Comparison of ENCODE assay signal across 14 cellular contexts in genomic region chr10:113644185-113645120, GRCh38. TPM values are rescaled to one million over a fixed set of nuclear protein-coding genes. Genes with fewer than 3 reads are reported as not detected.
DNase-seq lines count a peak whose midpoint lies in the region; ATAC-seq, FAIRE-seq and TF ChIP-seq lines count a peak whose summit lies in the region.
"Had no signal": no experiment of that assay in that cellular context is flagged by ENCODE, and none has a peak within 500 bp of the region (broad histone marks: within the 10 kb centered on the region; RNA-seq: fewer than 3 reads in every experiment).

No MANE protein-coding gene starts in this region.

- H3K79me2 ChIP-seq in endothelial cell of umbilical vein (ENCODE audit: control insufficient read depth, insufficient read depth, low read length) (no peaks in the 10 kb centered on the region), mesendoderm (ENCODE audit: control insufficient read depth, insufficient read depth, low read length) (no peaks in the 10 kb centered on the region)

- CTCF ChIA-PET in endothelial cell of umbilical vein (lab: Charles Lee), result no interaction called here

- no peak overlapping the region for H2AK5ac ChIP-seq in mesendoderm (ENCODE audit: low read length)

- H3K4me3 ChIP-seq in endothelial cell of umbilical vein (replicated peaks in 1 of 3; ENCODE audit: insufficient read depth in 1 of 3, low read depth in 1 of 3, low read length in 3 of 3) (no peak overlapping the region), mesendoderm (ENCODE audit: low read length) (no peak overlapping the region), ascending aorta (no peak overlapping the region)
- H3K4me3 ChIP-seq: cardiac muscle cell, lower lobe of right lung had no signal

- H3K27me3 Mint-ChIP-seq in activated T-cell treated with anti-CD3 and anti-CD28 coated beads, Interleukin-2, amount 50 U/mL, for 4 hours (ENCODE audit: low read depth), result peaks cover 22% of the 10 kb centered on the region

- dilution Hi-C loops in endothelial cell of umbilical vein (cut with MboI; ENCODE audit: extremely low pct_ligation_motif_present, low sequenced_read_pairs), result no loop called here

- WGBS in mesendoderm (ENCODE audit: extremely low coverage, insufficient coverage, low lambda C conversion rate), result no CpG with 5 or more reads among the region's 7 CpGs

- no peaks in the 10 kb centered on the region for H4K20me1 ChIP-seq in endothelial cell of umbilical vein (replicated peaks; ENCODE audit: control insufficient read depth, extremely low read depth, insufficient read depth, low read length)

- intact Hi-C loops in endothelial cell of umbilical vein (cut with micrococcal nuclease), result no loop called here
- intact Hi-C loops in ascending aorta (cut with DNase I), result no loop called here

- H3K4me1 ChIP-seq in endothelial cell of umbilical vein (ENCODE audit: control insufficient read depth, extremely low read depth, insufficient read depth, low read length) (no peaks in the 10 kb centered on the region), mesendoderm (ENCODE audit: control insufficient read depth, low read depth, low read length) (no peaks in the 10 kb centered on the region), ascending aorta (peaks cover 0 to 8% of the 10 kb centered on the region in 2 donors)

- DNase-seq in ACHN, result peak; percentile 13
- peak; percentile 46 for DNase-seq in NCI-H1048 (lab: John Stamatoyannopoulos, UW)
- DNase-seq in endothelial cell of umbilical vein (ENCODE audit: low read depth, low spot score), result peak; percentile 87
- peak; percentile 50 for DNase-seq in mesendoderm
- DNase-seq in ascending aorta (ENCODE audit: low spot score in 2 of 2), result no peak
- DNase-seq in activated T-cell treated with anti-CD3 and anti-CD28 coated beads, Interleukin-2, amount 50 U/mL, for 4 hours, result no peak
- no peak for DNase-seq in activated CD4-positive, alpha-beta T cell treated with anti-CD3 and anti-CD28 coated beads, Interleukin-2, amount 50 U/mL, for 4 hours
- DNase-seq: AML-193, lower lobe of right lung, NCI-H446 treated with DMSO at 0.1 percent for 48 hours, retina had no signal

- POLR2A ChIA-PET in endothelial cell of umbilical vein (lab: Charles Lee), result no interaction called here

- no peak overlapping the region for H3K4ac ChIP-seq in mesendoderm (ENCODE audit: low read depth, low read length)

- FAIRE-seq in endothelial cell of umbilical vein (lab: Jason Lieb, UNC), result no peak

- no peak for TF ChIP-seq POLR2A in endothelial cell of umbilical vein (IDR thresholded peaks at IDR 0.05; ENCODE audit: low read depth, low read length)

- H3K9ac ChIP-seq in endothelial cell of umbilical vein (replicated peaks; ENCODE audit: extremely low read depth, insufficient read depth, low read length) (no peak overlapping the region), mesendoderm (ENCODE audit: low read length) (no peak overlapping the region)

- H4K8ac ChIP-seq in mesendoderm (ENCODE audit: low read depth, low read length), result no peak overlapping the region

- H3K9me3 Mint-ChIP-seq in activated T-cell treated with anti-CD3 and anti-CD28 coated beads, Interleukin-2, amount 50 U/mL, for 4 hours, result no peaks in the 10 kb centered on the region

- no TSS peak for BruUV-seq in endothelial cell of umbilical vein (replicated peaks; lab: Mats Ljungman, UMichigan)

- H3K36me3 ChIP-seq in endothelial cell of umbilical vein (ENCODE audit: control insufficient read depth in 2 of 2, extremely low read depth in 1 of 2, insufficient read depth in 2 of 2, low read length in 2 of 2) (no peaks in the 10 kb centered on the region), mesendoderm (ENCODE audit: control insufficient read depth, insufficient read depth, low read length) (no peaks in the 10 kb centered on the region), ascending aorta (no peaks in the 10 kb centered on the region)
- H3K36me3 ChIP-seq: cardiac muscle cell, lower lobe of right lung had no signal

- H2BK120ac ChIP-seq in mesendoderm (ENCODE audit: low read depth, low read length), result no peak overlapping the region

- H3K9me3 ChIP-seq in endothelial cell of umbilical vein (replicated peaks; ENCODE audit: control insufficient read depth, insufficient read depth, low read length), result no peaks in the 10 kb centered on the region
- no peaks in the 10 kb centered on the region for H3K9me3 ChIP-seq in ascending aorta
- H3K9me3 ChIP-seq: lower lobe of right lung had no signal

- H4K5ac ChIP-seq in mesendoderm (ENCODE audit: low read length), result no peak overlapping the region

- H2BK15ac ChIP-seq in mesendoderm (replicated peaks; ENCODE audit: low read depth), result no peak overlapping the region

- H2BK5ac ChIP-seq in mesendoderm (ENCODE audit: low read length), result no peak overlapping the region

- no peak for TF ChIP-seq CTCF in endothelial cell of umbilical vein (IDR thresholded peaks at IDR 0.05; ENCODE audit: extremely low read depth in 1 of 2, insufficient read depth in 1 of 2, low read depth in 1 of 2, low read length in 2 of 2)
- no peak for TF ChIP-seq CTCF in ascending aorta (IDR thresholded peaks at IDR 0.05)

- in situ Hi-C loops in ACHN (cut with HindIII; ENCODE audit: low pct_ligation_motif_present, low pct_unique_long_range_greater_than_20kb, low sequenced_read_pairs), result no loop called here

- H3K27me3 ChIP-seq in endothelial cell of umbilical vein (ENCODE audit: control insufficient read depth in 2 of 2, insufficient read depth in 2 of 2, low read length in 2 of 2), result peaks cover 3 to 9% of the 10 kb centered on the region in 2 experiments
- H3K27me3 ChIP-seq in mesendoderm (ENCODE audit: insufficient read depth, low read length, poor library complexity), result no peaks in the 10 kb centered on the region
- H3K27me3 ChIP-seq in ascending aorta, result no peaks in the 10 kb centered on the region
- H3K27me3 ChIP-seq: cardiac muscle cell had no signal

- H3K4me1 Mint-ChIP-seq in activated T-cell treated with anti-CD3 and anti-CD28 coated beads, Interleukin-2, amount 50 U/mL, for 4 hours (ENCODE audit: low read depth), result no peaks in the 10 kb centered on the region

- no peak overlapping the region for H2AFZ ChIP-seq in endothelial cell of umbilical vein (ENCODE audit: low read depth, low read length)

- H3K36me3 Mint-ChIP-seq in activated T-cell treated with anti-CD3 and anti-CD28 coated beads, Interleukin-2, amount 50 U/mL, for 4 hours (ENCODE audit: insufficient read depth), result no peaks in the 10 kb centered on the region

- H3K23ac ChIP-seq in mesendoderm (ENCODE audit: low read length), result no peak overlapping the region

- H3K18ac ChIP-seq in mesendoderm (ENCODE audit: low read length), result no peak overlapping the region

- no peak for ATAC-seq in HG03354 (IDR thresholded peaks at IDR 0.05; ENCODE audit: poor library complexity, severe bottlenecking, unreplicated experiment)
- no peak for ATAC-seq in activated T-cell treated with anti-CD3 and anti-CD28 coated beads, Interleukin-2, amount 50 U/mL, for 4 hours

- H3K4me3 Mint-ChIP-seq in activated T-cell treated with anti-CD3 and anti-CD28 coated beads, Interleukin-2, amount 50 U/mL, for 4 hours, result no peak overlapping the region

- H3K56ac ChIP-seq in mesendoderm (ENCODE audit: low read length), result no peak overlapping the region

- H3K27ac ChIP-seq in endothelial cell of umbilical vein (ENCODE audit: insufficient read depth, low read depth, low read length), result no peak overlapping the region
- H3K27ac ChIP-seq in mesendoderm (ENCODE audit: low read depth, low read length), result no peak overlapping the region
- no peak overlapping the region for H3K27ac ChIP-seq in ascending aorta
- H3K27ac ChIP-seq: cardiac muscle cell, lower lobe of right lung had no signal

- no peaks in the 10 kb centered on the region for H3K79me1 ChIP-seq in mesendoderm (ENCODE audit: low read length)

- no peaks in the 10 kb centered on the region for H3K9me1 ChIP-seq in endothelial cell of umbilical vein (replicated peaks; ENCODE audit: control insufficient read depth, extremely low read depth, insufficient read depth, low read length)

- H3K4me2 ChIP-seq in endothelial cell of umbilical vein (ENCODE audit: insufficient read depth, low read length), result no peak overlapping the region
- H3K4me2 ChIP-seq in mesendoderm (ENCODE audit: low read length), result no peak overlapping the region

TF ChIP-seq in endothelial cell of umbilical vein, 7 proteins besides CTCF, POLR2A, EP300 and RAD21 (continues in another document):
- TF ChIP-seq MYC (IDR thresholded peaks at IDR 0.05; ENCODE audit: low read depth, low read length), result no peak
- TF ChIP-seq JUN (IDR thresholded peaks at IDR 0.05; ENCODE audit: borderline replicate concordance, insufficient read depth, insufficient read length, low read depth), result no peak
- no peak for TF ChIP-seq POLR2AphosphoS5 (IDR thresholded peaks at IDR 0.05; ENCODE audit: insufficient read depth, low read depth, low read length)
- TF ChIP-seq EZH2 (IDR thresholded peaks at IDR 0.05; ENCODE audit: borderline replicate concordance, low read depth, low read length, severe bottlenecking), result no peak
- TF ChIP-seq GATA2 (IDR thresholded peaks at IDR 0.05; ENCODE audit: insufficient read depth, insufficient read length, low read depth, low read length), result no peak

RNA-seq across cellular contexts. Expression of gene NRAP, which starts 19.4 kb away (rescaled TPM):
- not detected in 2 replicates for total RNA-seq in endothelial cell of umbilical vein
- not detected in 2 replicates for polyA plus RNA-seq in endothelial cell of umbilical vein
- polyA plus RNA-seq in endothelial cell of umbilical vein (2011; cell fraction: cytosol; rRNA removed), result not detected in 2 replicates
- polyA plus RNA-seq in endothelial cell of umbilical vein (2011; cell fraction: nucleus; rRNA removed), result not detected in 2 replicates
- polyA plus RNA-seq in endothelial cell of umbilical vein (2012), result not detected in 2 replicates
- polyA minus RNA-seq in endothelial cell of umbilical vein, result not detected in 2 replicates
- not detected for polyA minus RNA-seq in endothelial cell of umbilical vein (2011; cell fraction: cytosol; rRNA and poly(A)+ RNA removed)
- polyA minus RNA-seq in endothelial cell of umbilical vein (2011; cell fraction: nucleus; rRNA and poly(A)+ RNA removed), result not detected in 2 replicates
- 0.01 TPM for polyA plus RNA-seq in mesendoderm (2013, experiment 1 of 2)
- under 0.01 TPM for polyA plus RNA-seq in mesendoderm (2013, experiment 2 of 2)
- total RNA-seq in ascending aorta, result not detected
- total RNA-seq in activated T-cell treated with anti-CD3 and anti-CD28 coated beads, Interleukin-2, amount 50 U/mL, for 4 hours, result not detected
- total RNA-seq: lower lobe of right lung; T-helper 1 cell treated with Interleukin-12 subunit alpha and Interleukin-12 subunit beta and Interleukin-4 antibody, amounts not matched to agents 30 ng/mL and 1 ng/mL, for 36 hours had no signal

RNA-seq across cellular contexts. Expression of gene CASP7, which starts 35.3 kb away (rescaled TPM):
- total RNA-seq in endothelial cell of umbilical vein (43.1 and 54.3 TPM in 2 replicates), ascending aorta (27.2 TPM)
- 14.6 and 14.7 TPM in 2 replicates for polyA plus RNA-seq in endothelial cell of umbilical vein
- 24.6 and 25.6 TPM in 2 replicates for polyA plus RNA-seq in endothelial cell of umbilical vein (2011; cell fraction: cytosol; rRNA removed)
- 21.3 and 22.7 TPM in 2 replicates for polyA plus RNA-seq in endothelial cell of umbilical vein (2011; cell fraction: nucleus; rRNA removed)
- polyA plus RNA-seq in endothelial cell of umbilical vein (2012), result 39.4 and 42.4 TPM in 2 replicates
- 19.2 and 24.4 TPM in 2 replicates for polyA minus RNA-seq in endothelial cell of umbilical vein
- 14.0 TPM for polyA minus RNA-seq in endothelial cell of umbilical vein (2011; cell fraction: cytosol; rRNA and poly(A)+ RNA removed)
- 7.2 and 8.1 TPM in 2 replicates for polyA minus RNA-seq in endothelial cell of umbilical vein (2011; cell fraction: nucleus; rRNA and poly(A)+ RNA removed)
- polyA plus RNA-seq in mesendoderm (2013, experiment 1 of 2), result 2.7 TPM
- 2.8 TPM for polyA plus RNA-seq in mesendoderm (2013, experiment 2 of 2)
- total RNA-seq in activated T-cell treated with anti-CD3 and anti-CD28 coated beads, Interleukin-2, amount 50 U/mL, for 4 hours, result 10 to 100 TPM in 1 of 3 donors, 1 to 10 TPM in 2; 7.7 to 12.1 (median 9.8) TPM

Comparison
In these comparisons a context has a peak if more than half of its experiments do, and no peak if none do; other contexts are left out.
1. DNase-seq: peak in ACHN (single experiment), NCI-H1048 (single experiment), endothelial cell of umbilical vein (single experiment) and mesendoderm (single experiment); none in ascending aorta (0 of 2), activated T-cell treated with anti-CD3 and anti-CD28 coated beads, Interleukin-2, amount 50 U/mL, for 4 hours (single experiment) and activated CD4-positive, alpha-beta T cell treated with anti-CD3 and anti-CD28 coated beads, Interleukin-2, amount 50 U/mL, for 4 hours (0 of 2).